ENCODE assay signal across 16 cellular contexts in genomic region chr19:49216076-49216475, GRCh38. TPM values are rescaled to one million over a fixed set of nuclear protein-coding genes. Genes with fewer than 3 reads are reported as not detected.
DNase-seq lines count a peak whose midpoint lies in the region; ATAC-seq, FAIRE-seq and TF ChIP-seq lines count a peak whose summit lies in the region.
"Had no signal": no experiment of that assay in that cellular context is flagged by ENCODE, and none has a peak within 500 bp of the region (broad histone marks: within the 10 kb centered on the region; RNA-seq: fewer than 3 reads in every experiment).

No MANE protein-coding gene starts in this region.

- no peak overlapping the region for H3K4me3 ChIP-seq in K562
- H3K4me3 ChIP-seq in mesenchymal stem cell (ENCODE audit: insufficient read depth in 1 of 2, low read depth in 1 of 2, low read length in 2 of 2) = no peak overlapping the region

- no peak for TF ChIP-seq CTCF in K562 (IDR thresholded peaks at IDR 0.05 in 2 of 3, conservative IDR thresholded peaks at IDR 0.05 in 1 of 3; ENCODE audit: insufficient read depth in 2 of 3, low read depth in 1 of 3, low read length in 3 of 3)

- peak; percentile 72 for DNase-seq in Daoy (ENCODE audit: low read depth)
- peak; percentile 50 for DNase-seq in NCI-H2196 (lab: John Stamatoyannopoulos, UW; ENCODE audit: unreplicated experiment)
- peak in 1 of 4 experiments; percentile 5 for DNase-seq in K562 (ENCODE audit: extremely low read depth in 1 of 4, low spot score in 3 of 4)
- peak; percentile 8 for DNase-seq in mesenchymal stem cell
- no peak for DNase-seq in stimulated activated CD4-positive, alpha-beta T cell treated with anti-CD3 and anti-CD28 coated beads, Interleukin-2, amount 100 ng/mL, for 48 hours
- DNase-seq in NCI-H1694 treated with DMSO at 0.1 percent for 48 hours (lab: John Stamatoyannopoulos, UW) = no peak
- DNase-seq: activated CD4-positive, alpha-beta T cell treated with anti-CD3 and anti-CD28 coated beads for 48 hours; activated T-cell treated with anti-CD3 and anti-CD28 coated beads, Interleukin-2, amount 50 U/mL, for 48 hours; cortex of kidney; NCI-H2029 treated with DMSO at 0.1 percent for 48 hours; substantia nigra had no signal

- H2AFZ ChIP-seq in K562 (ENCODE audit: low read depth, low read length) (no peak overlapping the region), mesenchymal stem cell (ENCODE audit: low read depth, low read length) (no peak overlapping the region)

- no peaks in the 10 kb centered on the region for H4K20me1 ChIP-seq in K562 (replicated peaks; ENCODE audit: control insufficient read depth, insufficient read depth, low read length)

- H3K27ac ChIP-seq in K562 (ENCODE audit: extremely low read depth, low read depth, low read length) (no peak overlapping the region), mesenchymal stem cell (ENCODE audit: low read length, poor library complexity, severe bottlenecking) (peak overlapping the region; percentile 30)

- H3K36me3 ChIP-seq in K562 (ENCODE audit: control insufficient read depth, insufficient read depth, low read length) (peaks cover 7% of the 10 kb centered on the region; the same call in 2 of the 3 replicates), mesenchymal stem cell (ENCODE audit: control insufficient read depth in 1 of 2, insufficient read depth in 2 of 2, low read depth in 1 of 2, low read length in 2 of 2) (peaks cover 18 to 29% of the 10 kb centered on the region in 2 experiments)

- H4K8ac ChIP-seq in mesenchymal stem cell (ENCODE audit: low read length) = no peak overlapping the region

- H3K27me3 ChIP-seq in K562 (ENCODE audit: control insufficient read depth in 2 of 2, insufficient read depth in 2 of 2, low read length in 2 of 2) = peaks cover 7 to 15% of the 10 kb centered on the region in 2 experiments; a peak in 4 of 5 replicates
- no peaks in the 10 kb centered on the region for H3K27me3 ChIP-seq in mesenchymal stem cell (ENCODE audit: control insufficient read depth in 1 of 2, insufficient read depth in 1 of 2, low read length in 2 of 2)

- H4K91ac ChIP-seq in mesenchymal stem cell (ENCODE audit: low read length) = no peak overlapping the region

- H3K4me1 ChIP-seq in K562 (replicated peaks in 1 of 2; ENCODE audit: control insufficient read depth in 2 of 2, insufficient read depth in 2 of 2, low read length in 2 of 2) (peaks cover 0 to 6% of the 10 kb centered on the region in 2 experiments; a peak in 3 of 5 replicates), mesenchymal stem cell (ENCODE audit: control insufficient read depth, insufficient read depth, low read depth, low read length) (peaks cover 1% of the 10 kb centered on the region)

- no peak overlapping the region for H3K23ac ChIP-seq in mesenchymal stem cell (ENCODE audit: low read length in 2 of 2)

- no peak for FAIRE-seq in K562 (lab: Jason Lieb, UNC)
- FAIRE-seq: frontal cortex, islet of Langerhans had no signal

- no peaks in the 10 kb centered on the region for H3K9me1 ChIP-seq in K562 (ENCODE audit: control insufficient read depth, insufficient read depth, low read length)

- no peak overlapping the region for H3K4ac ChIP-seq in mesenchymal stem cell (ENCODE audit: low read depth in 1 of 2, low read length in 2 of 2)

- no peak overlapping the region for H2BK120ac ChIP-seq in mesenchymal stem cell (ENCODE audit: low read depth, low read length)

- no peak overlapping the region for H2BK5ac ChIP-seq in mesenchymal stem cell (ENCODE audit: low read depth, low read length, poor library complexity, severe bottlenecking)

- H2AK5ac ChIP-seq in mesenchymal stem cell (ENCODE audit: low read length, severe bottlenecking) = no peak overlapping the region

- no peak for TF ChIP-seq EP300 in K562 (IDR thresholded peaks at IDR 0.05; ENCODE audit: low read length)

- in situ Hi-C loops in K562 (cut with MboI) = no loop called here

- H3K18ac ChIP-seq in mesenchymal stem cell (ENCODE audit: low read depth in 1 of 2, low read length in 2 of 2) = no peak overlapping the region

- no peak for TF ChIP-seq POLR2A in K562 (conservative IDR thresholded peaks at IDR 0.05)

- H3K79me1 ChIP-seq in mesenchymal stem cell (replicated peaks; ENCODE audit: low read length, poor library complexity, severe bottlenecking) = peaks cover 3% of the 10 kb centered on the region

- no TSS peak for BruUV-seq in K562 (replicated peaks; lab: Mats Ljungman, UMichigan)

- no peak overlapping the region for H2BK15ac ChIP-seq in mesenchymal stem cell (ENCODE audit: low read depth, poor library complexity, severe bottlenecking)

- no peaks in the 10 kb centered on the region for H3K9me3 ChIP-seq in K562 (replicated peaks; ENCODE audit: control insufficient read depth, insufficient read depth, low read depth, low read length)
- no peaks in the 10 kb centered on the region for H3K9me3 ChIP-seq in mesenchymal stem cell (ENCODE audit: control insufficient read depth, low read length)

- intact Hi-C loops in K562 (cut with micrococcal nuclease) = no loop called here

- H3K9ac ChIP-seq in K562 (ENCODE audit: insufficient read depth in 1 of 2, low read depth in 2 of 2, low read length in 2 of 2) (no peak overlapping the region), mesenchymal stem cell (ENCODE audit: low read length) (no peak overlapping the region)

- H3K14ac ChIP-seq in mesenchymal stem cell (ENCODE audit: low read length in 2 of 2) = no peak overlapping the region

- ATAC-seq in K562 = no peak
- no peak for ATAC-seq in GM18511 (IDR thresholded peaks at IDR 0.05; ENCODE audit: unreplicated experiment)
- no peak for ATAC-seq in HG02678 (IDR thresholded peaks at IDR 0.05; ENCODE audit: unreplicated experiment)

- H3K4me2 ChIP-seq in K562 (ENCODE audit: insufficient read depth, low read length) (no peak overlapping the region), mesenchymal stem cell (ENCODE audit: low read length, poor library complexity, severe bottlenecking) (peak overlapping the region; percentile 16)

- no peak overlapping the region for H2BK12ac ChIP-seq in mesenchymal stem cell (ENCODE audit: low read length in 2 of 2)

- POLR2A ChIA-PET in K562 (lab: Yijun Ruan, JAX) = no interaction called here

- 17% methylated on average over 10 of the region's 10 CpGs for WGBS in K562 (ENCODE audit: insufficient coverage, low coverage, missing lambda C conversion rate)
- 78% methylated on average over 10 of the region's 10 CpGs for WGBS in mesenchymal stem cell

- TF ChIP-seq RAD21 in K562 (CRISPR knock-in tag; conservative IDR thresholded peaks at IDR 0.05 in 1 of 2, IDR thresholded peaks at IDR 0.05 in 1 of 2) = no peak

- CTCF ChIA-PET in K562 (lab: Yijun Ruan, JAX; ENCODE audit: low intra/inter-chr PET ratio) = no interaction called here

- no peaks in the 10 kb centered on the region for H3K79me2 ChIP-seq in K562 (ENCODE audit: control insufficient read depth, insufficient read depth, low read length)

TF ChIP-seq in K562, 482 proteins besides CTCF, POLR2A, EP300 and RAD21:
- TF ChIP-seq NFIC (IDR thresholded peaks at IDR 0.05) (peak; percentile 66), USF2 (CRISPR knock-in tag; IDR thresholded peaks at IDR 0.05) (no peak)
TF ChIP-seq in K562: peak in this region for 1.

RNA-seq across cellular contexts. Expression of gene TRPM4, which starts 58.5 kb away (rescaled TPM):
- total RNA-seq in Daoy (2014; rRNA removed; shearing (Covaris generic)) = 2.1 and 31.7 TPM in 2 replicates
- total RNA-seq in K562 (2011; cell fraction: chromatin; rRNA removed; ENCODE audit: low replicate concordance) = 86.3 and 161 TPM in 2 replicates
- total RNA-seq in K562 (2011; cell fraction: nucleolus; rRNA removed) = 82.0 and 87.9 TPM in 2 replicates
- 97.8 and 143 TPM in 2 replicates for total RNA-seq in K562 (2011; cell fraction: nucleoplasm; rRNA removed)
- total RNA-seq in K562 (2014; rRNA removed) (35.3 and 37.3 TPM in 2 replicates), K562 (2014; rRNA removed; fragmentation: Illumina TruSeq; extraction: Trizol) (7.9 and 8.3 TPM in 2 replicates), K562 (2015; rRNA removed; fragmentation: Illumina TruSeq; extraction: Trizol) (15.0 and 15.2 TPM in 2 replicates), K562 (2021) (34.6 and 37.8 TPM in 2 replicates)
- polyA plus RNA-seq in K562 (2011; rRNA removed) (19.2 and 20.5 TPM in 2 replicates), K562 (2014; fragmentation: Illumina TruSeq; extraction: Trizol) (14.7 and 25.2 TPM in 2 replicates), K562 (2014; fragmentation: Nextera tagmentation; extraction: Ambion mirVana) (1 to 10 TPM; 6.5 to 7.9 TPM), K562 (2014; rRNA removed) (45.4 and 56.6 TPM in 2 replicates)
- 21.6 and 37.6 TPM in 2 replicates for polyA plus RNA-seq in K562 (2011; cell fraction: cytosol; rRNA removed)
- polyA plus RNA-seq in K562 (2011; cell fraction: nucleus; rRNA removed) = 66.9 and 85.9 TPM in 2 replicates
- 26.9 and 31.4 TPM in 2 replicates for polyA plus RNA-seq in K562 (2012)
- 5.8 and 8.2 TPM in 2 replicates for polyA minus RNA-seq in K562 (2011; rRNA and poly(A)+ RNA removed)
- 14.5 and 15.4 TPM in 2 replicates for polyA minus RNA-seq in K562 (2011; cell fraction: cytosol; rRNA and poly(A)+ RNA removed)
- 16.0 and 19.0 TPM in 2 replicates for polyA minus RNA-seq in K562 (2011; cell fraction: nucleus; rRNA and poly(A)+ RNA removed)
- 30.1 TPM for polyA plus RNA-seq in mesenchymal stem cell (2013, experiment 1 of 2)
- 30.7 TPM for polyA plus RNA-seq in mesenchymal stem cell (2013, experiment 2 of 2)
- total RNA-seq: B cell had no signal

Comparison
In these comparisons a context has a peak if more than half of its experiments do, and no peak if none do; other contexts are left out.
1. DNase-seq: peak in Daoy (single experiment), NCI-H2196 (single experiment) and mesenchymal stem cell (single experiment); none in stimulated activated CD4-positive, alpha-beta T cell treated with anti-CD3 and anti-CD28 coated beads, Interleukin-2, amount 100 ng/mL, for 48 hours (0 of 2) and NCI-H1694 treated with DMSO at 0.1 percent for 48 hours (single experiment).